Comparison of ENCODE assay signal across 30 cellular contexts in genomic region chr9:6590772-6591384, GRCh38. TPM values are rescaled to one million over a fixed set of nuclear protein-coding genes. Genes with fewer than 3 reads are reported as not detected.
DNase-seq lines count a peak whose midpoint lies in the region; ATAC-seq and TF ChIP-seq lines count a peak whose summit lies in the region.
"Had no signal": no experiment of that assay in that cellular context is flagged by ENCODE, and none has a peak within 500 bp of the region (broad histone marks: within the 10 kb centered on the region; RNA-seq: fewer than 3 reads in every experiment).

No MANE protein-coding gene starts in this region.

- no peaks in the 10 kb centered on the region for H3K9me3 Mint-ChIP-seq in activated T-helper 2 cell treated with anti-CD3 and anti-CD28 coated beads, Interferon-gamma antibody, Interleukin-2, Interleukin-4, amounts not matched to agents 10 μg/mL and 5 μg/mL and 100 μg/mL, durations not matched to agents 14 hours and 24 hours and 36 hours
- H3K9me3 Mint-ChIP-seq in activated naive CD4-positive, alpha-beta T cell treated with anti-CD3 and anti-CD28 coated beads, Interleukin-2, amount 10 ng/mL, durations not matched to agents 7 days and 5 days = no peaks in the 10 kb centered on the region
- H3K9me3 Mint-ChIP-seq: activated CD4-positive, alpha-beta memory T cell treated with anti-CD3 and anti-CD28 coated beads for 36 hours; activated naive CD8-positive, alpha-beta T cell treated with anti-CD3 and anti-CD28 coated beads for 36 hours; central memory CD8-positive, alpha-beta T cell; HFFc6; T-cell had no signal

- TF ChIP-seq CTCF in left lung (IDR thresholded peaks at IDR 0.05) = no peak

- H3K27me3 Mint-ChIP-seq in activated T-helper 2 cell treated with anti-CD3 and anti-CD28 coated beads, Interferon-gamma antibody, Interleukin-2, Interleukin-4, amounts not matched to agents 10 μg/mL and 5 μg/mL and 100 μg/mL, durations not matched to agents 14 hours and 24 hours and 36 hours (ENCODE audit: low read depth) = no peaks in the 10 kb centered on the region
- no peaks in the 10 kb centered on the region for H3K27me3 Mint-ChIP-seq in activated naive CD4-positive, alpha-beta T cell treated with anti-CD3 and anti-CD28 coated beads, Interleukin-2, amount 10 ng/mL, durations not matched to agents 7 days and 5 days
- H3K27me3 Mint-ChIP-seq: activated naive CD8-positive, alpha-beta T cell treated with anti-CD3 and anti-CD28 coated beads for 36 hours; central memory CD8-positive, alpha-beta T cell; T-cell had no signal

- no peak overlapping the region for H3K27ac ChIP-seq in left lung
- H3K27ac ChIP-seq: ascending aorta, C4-2B, heart left ventricle, SJCRH30, suprapubic skin had no signal

- DNase-seq in COLO668 (lab: John Stamatoyannopoulos, UW; ENCODE audit: unreplicated experiment) (peak; percentile 9), NCI-H146 (lab: John Stamatoyannopoulos, UW) (peak; percentile 86), SW480 (ENCODE audit: low spot score) (peak; percentile 98), left lung (no peak)
- no peak for DNase-seq in activated T-helper 2 cell treated with anti-CD3 and anti-CD28 coated beads, Interferon-gamma antibody, Interleukin-2, Interleukin-4, amounts not matched to agents 10 μg/mL and 5 μg/mL and 100 μg/mL, durations not matched to agents 14 hours and 24 hours and 36 hours (ENCODE audit: low spot score)
- DNase-seq in activated naive CD4-positive, alpha-beta T cell treated with anti-CD3 and anti-CD28 coated beads, Interleukin-2, amount 10 ng/mL, durations not matched to agents 7 days and 5 days = no peak
- DNase-seq: ACHN; activated CD4-positive, alpha-beta memory T cell treated with anti-CD3 and anti-CD28 coated beads for 36 hours; activated naive CD8-positive, alpha-beta T cell treated with anti-CD3 and anti-CD28 coated beads for 36 hours; dermis blood vessel endothelial cell; heart left ventricle; HFFc6; left cardiac atrium; mesenchymal stem cell; NCI-H1048; NCI-H187 treated with DMSO at 0.1 percent for 48 hours; NCI-H226; occipital lobe; SJCRH30; stimulated activated CD4-positive, alpha-beta T cell treated with anti-CD3 and anti-CD28 coated beads, Interleukin-2, amount 100 ng/mL, for 24 hours; T-cell had no signal

- H3K4me1 Mint-ChIP-seq in activated T-helper 2 cell treated with anti-CD3 and anti-CD28 coated beads, Interferon-gamma antibody, Interleukin-2, Interleukin-4, amounts not matched to agents 10 μg/mL and 5 μg/mL and 100 μg/mL, durations not matched to agents 14 hours and 24 hours and 36 hours (ENCODE audit: low read depth) = no peaks in the 10 kb centered on the region
- H3K4me1 Mint-ChIP-seq in activated naive CD4-positive, alpha-beta T cell treated with anti-CD3 and anti-CD28 coated beads, Interleukin-2, amount 10 ng/mL, durations not matched to agents 7 days and 5 days = no peaks in the 10 kb centered on the region
- H3K4me1 Mint-ChIP-seq: activated naive CD8-positive, alpha-beta T cell treated with anti-CD3 and anti-CD28 coated beads for 36 hours; central memory CD8-positive, alpha-beta T cell had no signal

- no peak overlapping the region for H3K27ac Mint-ChIP-seq in activated T-helper 2 cell treated with anti-CD3 and anti-CD28 coated beads, Interferon-gamma antibody, Interleukin-2, Interleukin-4, amounts not matched to agents 10 μg/mL and 5 μg/mL and 100 μg/mL, durations not matched to agents 14 hours and 24 hours and 36 hours
- H3K27ac Mint-ChIP-seq in activated naive CD4-positive, alpha-beta T cell treated with anti-CD3 and anti-CD28 coated beads, Interleukin-2, amount 10 ng/mL, durations not matched to agents 7 days and 5 days = no peak overlapping the region
- H3K27ac Mint-ChIP-seq: activated CD4-positive, alpha-beta memory T cell treated with anti-CD3 and anti-CD28 coated beads for 36 hours; activated naive CD8-positive, alpha-beta T cell treated with anti-CD3 and anti-CD28 coated beads for 36 hours; HFFc6; T-cell had no signal

- CTCF ChIA-PET in activated naive CD4-positive, alpha-beta T cell treated with anti-CD3 and anti-CD28 coated beads, Interleukin-2, amount 10 ng/mL, durations not matched to agents 7 days and 5 days (lab: Charles Lee) = interaction anchor here (1.1 kb wide), 2 partner anchors 22 to 23 kb away, joined by 3 to 5 read pairs; no protein-coding TSS in a partner anchor

- H3K36me3 ChIP-seq in left lung = no peaks in the 10 kb centered on the region
- H3K36me3 ChIP-seq: ascending aorta, heart left ventricle, SJCRH30, suprapubic skin had no signal

- no peaks in the 10 kb centered on the region for H3K36me3 Mint-ChIP-seq in activated T-helper 2 cell treated with anti-CD3 and anti-CD28 coated beads, Interferon-gamma antibody, Interleukin-2, Interleukin-4, amounts not matched to agents 10 μg/mL and 5 μg/mL and 100 μg/mL, durations not matched to agents 14 hours and 24 hours and 36 hours (ENCODE audit: low read depth)
- H3K36me3 Mint-ChIP-seq in activated naive CD4-positive, alpha-beta T cell treated with anti-CD3 and anti-CD28 coated beads, Interleukin-2, amount 10 ng/mL, durations not matched to agents 7 days and 5 days = no peaks in the 10 kb centered on the region
- H3K36me3 Mint-ChIP-seq: activated CD4-positive, alpha-beta memory T cell treated with anti-CD3 and anti-CD28 coated beads for 36 hours; activated naive CD8-positive, alpha-beta T cell treated with anti-CD3 and anti-CD28 coated beads for 36 hours; T-cell had no signal

- peak; percentile 76 for ATAC-seq in left lung
- no peak for ATAC-seq in HG03045 (IDR thresholded peaks at IDR 0.05; ENCODE audit: unreplicated experiment)
- no peak for ATAC-seq in HG03196 (IDR thresholded peaks at IDR 0.05; ENCODE audit: unreplicated experiment)
- ATAC-seq: activated CD4-positive, CD25-positive, alpha-beta regulatory T cell treated with anti-CD3 and anti-CD28 coated beads, Interleukin-2, amount 50 U/mL, for 24 hours; left cardiac atrium; Panc1; T-cell had no signal

- H3K4me1 ChIP-seq in left lung = no peaks in the 10 kb centered on the region
- H3K4me1 ChIP-seq: ascending aorta, heart left ventricle, SJCRH30, suprapubic skin had no signal

- intact Hi-C loops in left lung (cut with DNase I) = no loop called here
- intact Hi-C loops in activated T-helper 2 cell treated with anti-CD3 and anti-CD28 coated beads, Interferon-gamma antibody, Interleukin-2, Interleukin-4, amounts not matched to agents 10 μg/mL and 5 μg/mL and 100 μg/mL, durations not matched to agents 14 hours and 24 hours and 36 hours (cut with micrococcal nuclease) = no loop called here

- H3K4me3 Mint-ChIP-seq in activated T-helper 2 cell treated with anti-CD3 and anti-CD28 coated beads, Interferon-gamma antibody, Interleukin-2, Interleukin-4, amounts not matched to agents 10 μg/mL and 5 μg/mL and 100 μg/mL, durations not matched to agents 14 hours and 24 hours and 36 hours (ENCODE audit: low read depth) = no peak overlapping the region
- H3K4me3 Mint-ChIP-seq in activated naive CD4-positive, alpha-beta T cell treated with anti-CD3 and anti-CD28 coated beads, Interleukin-2, amount 10 ng/mL, durations not matched to agents 7 days and 5 days = no peak overlapping the region
- H3K4me3 Mint-ChIP-seq: activated CD4-positive, alpha-beta memory T cell treated with anti-CD3 and anti-CD28 coated beads for 36 hours; activated naive CD8-positive, alpha-beta T cell treated with anti-CD3 and anti-CD28 coated beads for 36 hours; central memory CD8-positive, alpha-beta T cell; HFFc6; T-cell had no signal

- H3K9me3 ChIP-seq in left lung = no peaks in the 10 kb centered on the region
- H3K9me3 ChIP-seq: ascending aorta, heart left ventricle, SJCRH30, suprapubic skin had no signal

- no peaks in the 10 kb centered on the region for H3K27me3 ChIP-seq in left lung
- H3K27me3 ChIP-seq: ascending aorta, heart left ventricle, SJCRH30, suprapubic skin had no signal

- no peak overlapping the region for H3K4me3 ChIP-seq in left lung
- H3K4me3 ChIP-seq: ascending aorta, heart left ventricle, SJCRH30, smooth muscle cell, suprapubic skin had no signal

RNA-seq across cellular contexts. Expression of gene GLDC, which starts 54.7 kb away (rescaled TPM):
- total RNA-seq in left lung = 1 to 10 TPM in 1 of 2 donors, under 1 TPM in 1; 0.41 to 3.0 TPM
- 1.0 and 1.4 TPM in 2 replicates for total RNA-seq in activated T-helper 2 cell treated with anti-CD3 and anti-CD28 coated beads, Interferon-gamma antibody, Interleukin-2, Interleukin-4, amounts not matched to agents 10 μg/mL and 5 μg/mL and 100 μg/mL, durations not matched to agents 14 hours and 24 hours and 36 hours
- total RNA-seq: SJCRH30 had no signal

Comparison
In these comparisons a context has a peak if more than half of its experiments do, and no peak if none do; other contexts are left out.
1. DNase-seq: peak in COLO668 (single experiment), NCI-H146 (single experiment) and SW480 (single experiment); none in left lung (0 of 2), activated T-helper 2 cell treated with anti-CD3 and anti-CD28 coated beads, Interferon-gamma antibody, Interleukin-2, Interleukin-4, amounts not matched to agents 10 μg/mL and 5 μg/mL and 100 μg/mL, durations not matched to agents 14 hours and 24 hours and 36 hours (single experiment) and activated naive CD4-positive, alpha-beta T cell treated with anti-CD3 and anti-CD28 coated beads, Interleukin-2, amount 10 ng/mL, durations not matched to agents 7 days and 5 days (single experiment).